ENCODE assay signal across 17 cellular contexts in genomic region chr22:43837666-43838065, GRCh38. TPM values are rescaled to one million over a fixed set of nuclear protein-coding genes. Genes with fewer than 3 reads are reported as not detected.
A peak's percentile ranks its signal among the peaks of the same experiment; 100 is the strongest.
DNase-seq lines count a peak whose midpoint lies in the region; ATAC-seq and TF ChIP-seq lines count a peak whose summit lies in the region.
"Had no signal": no experiment of that assay in that cellular context is flagged by ENCODE, and none has a peak within 500 bp of the region (broad histone marks: within the 10 kb centered on the region; RNA-seq: fewer than 3 reads in every experiment).

No MANE protein-coding gene starts in this region.

- no peak for TF ChIP-seq CTCF in right atrium auricular region (IDR thresholded peaks at IDR 0.05)

- no peaks in the 10 kb centered on the region for H3K9me3 ChIP-seq in right atrium auricular region

- no peak for ATAC-seq in Right ventricle myocardium superior (ENCODE audit: poor library complexity)
- ATAC-seq: GM23338 had no signal

- H3K4me3 ChIP-seq in right atrium auricular region, result no peak overlapping the region
- H3K4me3 ChIP-seq: GM23338 had no signal

- H3K4me1 ChIP-seq in right atrium auricular region, result peaks cover 0 to 6% of the 10 kb centered on the region in 2 donors

- H3K36me3 ChIP-seq in right atrium auricular region, result no peaks in the 10 kb centered on the region

- H3K27me3 ChIP-seq in right atrium auricular region, result no peaks in the 10 kb centered on the region

- DNase-seq in Right ventricle myocardium superior (peak; percentile 17), right atrium auricular region (ENCODE audit: low spot score) (no peak), MV-4-11 (lab: John Stamatoyannopoulos, UW) (peak; percentile 24), dermis blood vessel endothelial cell (peak; percentile 17), NCI-H128 (lab: John Stamatoyannopoulos, UW; ENCODE audit: unreplicated experiment) (no peak), cortex of kidney (lab: John Stamatoyannopoulos, UW) (no peak), DMS 273 treated with DMSO at 0.1 percent for 48 hours (lab: John Stamatoyannopoulos, UW) (no peak)
- DNase-seq: 8988T; ACHN; CD4-positive, alpha-beta memory T cell; DMS153; DMS79 treated with DMSO at 0.1 percent for 48 hours; GDM1; H7 had no signal

- intact Hi-C loops in Right ventricle myocardium superior (cut with DNase I), result no loop called here

- no peak overlapping the region for H3K27ac ChIP-seq in right atrium auricular region
- H3K27ac ChIP-seq: C4-2B, HL-60 had no signal

RNA-seq across cellular contexts. Expression of gene SULT4A1, which starts 24.6 kb away (rescaled TPM):
- total RNA-seq in Right ventricle myocardium superior, result 0.51 TPM
- total RNA-seq in right atrium auricular region, result under 1 TPM in 1 of 2 donors, not detected in 1; 0.12 TPM
- 0.05 TPM in 1 of 2 replicates, not detected in the other for total RNA-seq in dermis blood vessel endothelial cell
- total RNA-seq: CD4-positive, alpha-beta memory T cell had no signal

RNA-seq across cellular contexts. Expression of gene EFCAB6, which starts 25.6 kb away (rescaled TPM):
- total RNA-seq in Right ventricle myocardium superior (1.7 TPM), right atrium auricular region (1 to 10 TPM; 1.5 TPM), dermis blood vessel endothelial cell (under 0.01 and 0.33 TPM in 2 replicates)

RNA-seq across cellular contexts. Expression of gene PNPLA5, which starts 54.1 kb away (rescaled TPM):
- total RNA-seq in Right ventricle myocardium superior (not detected), right atrium auricular region (not detected), dermis blood vessel endothelial cell (not detected in 2 replicates)
- total RNA-seq: CD4-positive, alpha-beta memory T cell had no signal

Comparison
In these comparisons a context has a peak if more than half of its experiments do, and no peak if none do; other contexts are left out.
1. DNase-seq: peak in Right ventricle myocardium superior (single experiment), MV-4-11 (single experiment) and dermis blood vessel endothelial cell (single experiment); none in right atrium auricular region (single experiment), NCI-H128 (single experiment), cortex of kidney (single experiment) and DMS 273 treated with DMSO at 0.1 percent for 48 hours (single experiment).